In the genomic region with DNA sequence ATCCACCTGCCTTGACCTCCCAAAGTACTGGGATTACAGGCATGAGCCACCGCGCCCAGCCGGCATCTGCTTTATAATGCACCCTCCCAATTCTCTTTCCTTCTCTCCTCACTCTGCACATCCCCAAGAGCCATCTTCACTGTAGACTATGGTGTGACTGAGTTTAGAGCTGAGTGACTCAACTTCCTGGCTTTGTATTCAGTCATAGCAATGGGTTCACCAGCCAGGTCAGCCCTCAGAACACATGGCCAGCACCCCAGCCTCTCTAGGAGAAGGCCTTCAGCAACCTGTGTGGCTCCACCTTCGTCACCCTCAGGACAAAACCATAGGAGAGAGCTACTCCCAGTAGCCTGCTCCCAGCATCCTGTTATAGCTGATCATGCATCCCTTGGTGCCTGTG, we compare ENCODE assay signal across 19 cellular contexts. TPM values are rescaled to one million over a fixed set of nuclear protein-coding genes. Genes with fewer than 3 reads are reported as not detected.
DNase-seq lines count a peak whose midpoint lies in the region; ATAC-seq, FAIRE-seq and TF ChIP-seq lines count a peak whose summit lies in the region.
"Had no signal": no experiment of that assay in that cellular context is flagged by ENCODE, and none has a peak within 500 bp of the region (broad histone marks: within the 10 kb centered on the region; RNA-seq: fewer than 3 reads in every experiment).

No MANE protein-coding gene starts in this region.

- no peaks in the 10 kb centered on the region for H3K9me1 ChIP-seq in endothelial cell of umbilical vein (replicated peaks; ENCODE audit: control insufficient read depth, extremely low read depth, insufficient read depth, low read length)

- peak in 1 of 2 donors; percentile 65 for ATAC-seq in natural killer cell treated with Interleukin-12 subunit alpha and Interleukin-12 subunit beta and Interleukin-15 and Interleukin-18, amount 100 ng/mL, for 72 hours
- ATAC-seq in natural killer cell (no peak), HG02973 (IDR thresholded peaks at IDR 0.05; ENCODE audit: unreplicated experiment) (no peak)
- ATAC-seq in stimulated activated naive CD8-positive, alpha-beta T cell treated with anti-CD3 and anti-CD28 coated beads, Interleukin-15, Interleukin-2, amounts not matched to agents 100 U/mL and 50 U/mL, for 24 hours, result peak; percentile 63

- H3K9me3 Mint-ChIP-seq in natural killer cell treated with Interleukin-12 subunit alpha and Interleukin-12 subunit beta and Interleukin-15 and Interleukin-18, amount 100 ng/mL, for 72 hours, result no peaks in the 10 kb centered on the region
- no peaks in the 10 kb centered on the region for H3K9me3 Mint-ChIP-seq in natural killer cell
- H3K9me3 Mint-ChIP-seq in CD4-positive, alpha-beta memory T cell, result no peaks in the 10 kb centered on the region
- H3K9me3 Mint-ChIP-seq: central memory CD8-positive, alpha-beta T cell; mesothelial cell of epicardium had no signal

- CTCF ChIA-PET in endothelial cell of umbilical vein (lab: Charles Lee), result interaction anchor here (0.8 to 2.7 kb wide), 4 partner anchors 15 to 135 kb away, joined by 3 to 10 read pairs (median 4); no protein-coding TSS in a partner anchor
- CTCF ChIA-PET in CD4-positive, alpha-beta memory T cell (lab: Charles Lee; ENCODE audit: partially characterized antibody), result interaction anchor here (0.9 kb wide), 1 partner anchor 58 kb away, joined by 3 read pairs; no protein-coding TSS in a partner anchor

- no peaks in the 10 kb centered on the region for H4K20me1 ChIP-seq in endothelial cell of umbilical vein (replicated peaks; ENCODE audit: control insufficient read depth, extremely low read depth, insufficient read depth, low read length)

- H3K4me1 ChIP-seq in endothelial cell of umbilical vein (ENCODE audit: control insufficient read depth, extremely low read depth, insufficient read depth, low read length), result peaks cover 21% of the 10 kb centered on the region
- H3K4me1 ChIP-seq in CD4-positive, alpha-beta memory T cell (ENCODE audit: insufficient read depth, low read length), result no peaks in the 10 kb centered on the region

- H3K4me2 ChIP-seq in endothelial cell of umbilical vein (ENCODE audit: insufficient read depth, low read length), result peak overlapping the region; percentile 40

- H3K36me3 ChIP-seq in WERI-Rb-1 (peaks cover 69% of the 10 kb centered on the region), endothelial cell of umbilical vein (ENCODE audit: control insufficient read depth in 2 of 2, extremely low read depth in 1 of 2, insufficient read depth in 2 of 2, low read length in 2 of 2) (peaks cover 0 to 8% of the 10 kb centered on the region in 2 experiments)
- H3K36me3 ChIP-seq in CD4-positive, alpha-beta memory T cell (ENCODE audit: insufficient read depth, low read length), result peaks cover 69% of the 10 kb centered on the region

- H3K9ac ChIP-seq in endothelial cell of umbilical vein (replicated peaks; ENCODE audit: extremely low read depth, insufficient read depth, low read length), result no peak overlapping the region

- no TSS peak for BruUV-seq in endothelial cell of umbilical vein (replicated peaks; lab: Mats Ljungman, UMichigan)

- no peak for TF ChIP-seq POLR2A in endothelial cell of umbilical vein (IDR thresholded peaks at IDR 0.05; ENCODE audit: low read depth, low read length)

- H3K27me3 ChIP-seq in WERI-Rb-1 (ENCODE audit: insufficient read depth, low read depth, severe bottlenecking) (no peaks in the 10 kb centered on the region), endothelial cell of umbilical vein (ENCODE audit: control insufficient read depth in 2 of 2, insufficient read depth in 2 of 2, low read length in 2 of 2) (no peaks in the 10 kb centered on the region)
- H3K27me3 ChIP-seq in CD4-positive, alpha-beta memory T cell (ENCODE audit: insufficient read depth, low read length), result no peaks in the 10 kb centered on the region
- H3K27me3 ChIP-seq: tibial nerve had no signal

- peak overlapping the region; percentile 51 for H3K4me3 Mint-ChIP-seq in natural killer cell treated with Interleukin-12 subunit alpha and Interleukin-12 subunit beta and Interleukin-15 and Interleukin-18, amount 100 ng/mL, for 72 hours
- no peak overlapping the region for H3K4me3 Mint-ChIP-seq in natural killer cell
- H3K4me3 Mint-ChIP-seq in CD4-positive, alpha-beta memory T cell, result no peak overlapping the region
- H3K4me3 Mint-ChIP-seq: B cell; central memory CD8-positive, alpha-beta T cell; mesothelial cell of epicardium had no signal

- H3K9me3 ChIP-seq in WERI-Rb-1 (ENCODE audit: severe bottlenecking), result no peaks in the 10 kb centered on the region
- no peaks in the 10 kb centered on the region for H3K9me3 ChIP-seq in endothelial cell of umbilical vein (replicated peaks; ENCODE audit: control insufficient read depth, insufficient read depth, low read length)
- no peaks in the 10 kb centered on the region for H3K9me3 ChIP-seq in CD4-positive, alpha-beta memory T cell (ENCODE audit: control insufficient read depth in 1 of 2, low read length in 2 of 2)
- H3K9me3 ChIP-seq: tibial nerve had no signal

- H3K27ac ChIP-seq in WERI-Rb-1 (peak overlapping the region; percentile 86), endothelial cell of umbilical vein (ENCODE audit: insufficient read depth, low read depth, low read length) (peak overlapping the region; percentile 86)
- no peak overlapping the region for H3K27ac ChIP-seq in CD4-positive, alpha-beta memory T cell (ENCODE audit: low read depth, low read length)
- H3K27ac ChIP-seq: tibial nerve had no signal

- dilution Hi-C loops in endothelial cell of umbilical vein (cut with MboI; ENCODE audit: extremely low pct_ligation_motif_present, low sequenced_read_pairs), result no loop called here

- POLR2A ChIA-PET in endothelial cell of umbilical vein (lab: Charles Lee), result no interaction called here
- POLR2A ChIA-PET in CD4-positive, alpha-beta memory T cell (lab: Charles Lee; ENCODE audit: partially characterized antibody), result no interaction called here

- no peak for DNase-seq in natural killer cell treated with Interleukin-12 subunit alpha and Interleukin-12 subunit beta and Interleukin-15 and Interleukin-18, amount 100 ng/mL, for 72 hours (ENCODE audit: low spot score)
- DNase-seq in natural killer cell (no peak), WERI-Rb-1 (no peak), endothelial cell of umbilical vein (ENCODE audit: low read depth, low spot score) (peak; percentile 72), NCI-H2081 (lab: John Stamatoyannopoulos, UW) (no peak)
- DNase-seq in stimulated activated naive CD8-positive, alpha-beta T cell treated with anti-CD3 and anti-CD28 coated beads, Interleukin-15, Interleukin-2, amounts not matched to agents 100 U/mL and 50 U/mL, for 24 hours, result no peak
- no peak for DNase-seq in CD4-positive, alpha-beta memory T cell
- DNase-seq: activated CD4-positive, alpha-beta T cell treated with anti-CD3 and anti-CD28 coated beads, Interleukin-2, amount 50 U/mL, for 48 hours; head of caudate nucleus; islet precursor cell; KG1; NCI-H1417; occipital lobe; T-helper 9 cell had no signal

- intact Hi-C loops in natural killer cell (cut with micrococcal nuclease), result no loop called here
- intact Hi-C loops in endothelial cell of umbilical vein (cut with micrococcal nuclease), result loop anchor here (1.0 to 2.0 kb wide), 3 partner anchors 15 to 40 kb away; no protein-coding TSS in a partner anchor
- intact Hi-C loops in CD4-positive, alpha-beta memory T cell (cut with micrococcal nuclease), result no loop called here

- TF ChIP-seq CTCF in natural killer cell (IDR thresholded peaks at IDR 0.05) (no peak), WERI-Rb-1 (IDR thresholded peaks at IDR 0.05; ENCODE audit: low read depth, low read length) (no peak), endothelial cell of umbilical vein (IDR thresholded peaks at IDR 0.05; ENCODE audit: extremely low read depth in 1 of 2, insufficient read depth in 1 of 2, low read depth in 1 of 2, low read length in 2 of 2) (no peak)

- H3K36me3 Mint-ChIP-seq in natural killer cell treated with Interleukin-12 subunit alpha and Interleukin-12 subunit beta and Interleukin-15 and Interleukin-18, amount 100 ng/mL, for 72 hours, result peaks cover 37% of the 10 kb centered on the region
- H3K36me3 Mint-ChIP-seq in natural killer cell, result peaks cover 5% of the 10 kb centered on the region
- H3K36me3 Mint-ChIP-seq in CD4-positive, alpha-beta memory T cell, result peaks cover 28 to 68% of the 10 kb centered on the region in 2 donors

- peak overlapping the region; percentile 69 to 82 for H3K27ac Mint-ChIP-seq in natural killer cell treated with Interleukin-12 subunit alpha and Interleukin-12 subunit beta and Interleukin-15 and Interleukin-18, amount 100 ng/mL, for 72 hours
- H3K27ac Mint-ChIP-seq in natural killer cell, result no peak overlapping the region
- H3K27ac Mint-ChIP-seq in CD4-positive, alpha-beta memory T cell, result peak overlapping the region in 3 of 7 donors; percentile 39 to 87 (median 57)
- H3K27ac Mint-ChIP-seq: B cell, mesothelial cell of epicardium had no signal

- H2AFZ ChIP-seq in endothelial cell of umbilical vein (ENCODE audit: low read depth, low read length), result no peak overlapping the region

- peak; percentile 98 for FAIRE-seq in endothelial cell of umbilical vein (lab: Jason Lieb, UNC)

- peaks cover 48 to 49% of the 10 kb centered on the region in 2 donors for H3K4me1 Mint-ChIP-seq in natural killer cell treated with Interleukin-12 subunit alpha and Interleukin-12 subunit beta and Interleukin-15 and Interleukin-18, amount 100 ng/mL, for 72 hours (ENCODE audit: low read depth in 2 of 2)
- H3K4me1 Mint-ChIP-seq in natural killer cell, result peaks cover 45 to 48% of the 10 kb centered on the region in 2 donors
- H3K4me1 Mint-ChIP-seq in CD4-positive, alpha-beta memory T cell, result peaks cover 0 to 8% (median 2%) of the 10 kb centered on the region in 4 donors
- H3K4me1 Mint-ChIP-seq: B cell had no signal

- no peaks in the 10 kb centered on the region for H3K27me3 Mint-ChIP-seq in natural killer cell treated with Interleukin-12 subunit alpha and Interleukin-12 subunit beta and Interleukin-15 and Interleukin-18, amount 100 ng/mL, for 72 hours
- no peaks in the 10 kb centered on the region for H3K27me3 Mint-ChIP-seq in natural killer cell (ENCODE audit: low read depth in 2 of 2)
- no peaks in the 10 kb centered on the region for H3K27me3 Mint-ChIP-seq in CD4-positive, alpha-beta memory T cell
- H3K27me3 Mint-ChIP-seq: B cell; central memory CD8-positive, alpha-beta T cell had no signal

- no peak overlapping the region for H3K4me3 ChIP-seq in WERI-Rb-1 (ENCODE audit: low read depth, low read length)
- no peak overlapping the region for H3K4me3 ChIP-seq in endothelial cell of umbilical vein (replicated peaks in 1 of 3; ENCODE audit: insufficient read depth in 1 of 3, low read depth in 1 of 3, low read length in 3 of 3)
- H3K4me3 ChIP-seq in CD4-positive, alpha-beta memory T cell (ENCODE audit: low read length in 2 of 2), result no peak overlapping the region
- H3K4me3 ChIP-seq: tibial nerve had no signal

- no peaks in the 10 kb centered on the region for H3K79me2 ChIP-seq in endothelial cell of umbilical vein (ENCODE audit: control insufficient read depth, insufficient read depth, low read length)

RNA-seq across cellular contexts. Expression of gene ARID3B, which starts 33.0 kb away (rescaled TPM):
- 100 to 1,000 TPM in 1 of 2 donors, 10 to 100 TPM in 1; 77.1 to 105 TPM for total RNA-seq in natural killer cell treated with Interleukin-12 subunit alpha and Interleukin-12 subunit beta and Interleukin-15 and Interleukin-18, amount 100 ng/mL, for 72 hours
- total RNA-seq in natural killer cell (10 to 100 TPM; 56.4 to 59.2 (median 58.3) TPM), endothelial cell of umbilical vein (9.5 and 10.0 TPM in 2 replicates)
- polyA plus RNA-seq in endothelial cell of umbilical vein, result 6.2 and 7.0 TPM in 2 replicates
- polyA plus RNA-seq in endothelial cell of umbilical vein (2011; cell fraction: cytosol; rRNA removed), result 3.7 and 4.8 TPM in 2 replicates
- 20.4 and 21.0 TPM in 2 replicates for polyA plus RNA-seq in endothelial cell of umbilical vein (2011; cell fraction: nucleus; rRNA removed)
- 3.1 and 4.3 TPM in 2 replicates for polyA plus RNA-seq in endothelial cell of umbilical vein (2012)
- 8.4 and 9.7 TPM in 2 replicates for polyA minus RNA-seq in endothelial cell of umbilical vein
- polyA minus RNA-seq in endothelial cell of umbilical vein (2011; cell fraction: cytosol; rRNA and poly(A)+ RNA removed), result 3.4 TPM
- polyA minus RNA-seq in endothelial cell of umbilical vein (2011; cell fraction: nucleus; rRNA and poly(A)+ RNA removed), result 9.6 and 11.8 TPM in 2 replicates
- total RNA-seq in CD4-positive, alpha-beta memory T cell, result 10 to 100 TPM; 32.9 TPM
- 10 to 100 TPM in 1 of 2 donors, 1 to 10 TPM in 1; 4.1 to 16.1 TPM for polyA plus RNA-seq in CD4-positive, alpha-beta memory T cell

RNA-seq across cellular contexts. Expression of gene CLK3, which starts 41.6 kb away (rescaled TPM):
- total RNA-seq in natural killer cell treated with Interleukin-12 subunit alpha and Interleukin-12 subunit beta and Interleukin-15 and Interleukin-18, amount 100 ng/mL, for 72 hours, result 100 to 1,000 TPM; 148 TPM
- 100 to 1,000 TPM; 288 to 298 (median 293) TPM for total RNA-seq in natural killer cell
- 69.2 and 75.5 TPM in 2 replicates for total RNA-seq in endothelial cell of umbilical vein
- polyA plus RNA-seq in endothelial cell of umbilical vein, result 97.9 and 121 TPM in 2 replicates
- polyA plus RNA-seq in endothelial cell of umbilical vein (2011; cell fraction: cytosol; rRNA removed), result 64.8 and 71.4 TPM in 2 replicates
- polyA plus RNA-seq in endothelial cell of umbilical vein (2011; cell fraction: nucleus; rRNA removed), result 248 and 285 TPM in 2 replicates
- polyA plus RNA-seq in endothelial cell of umbilical vein (2012), result 36.7 and 55.9 TPM in 2 replicates
- polyA minus RNA-seq in endothelial cell of umbilical vein, result 112 and 115 TPM in 2 replicates
- 28.9 TPM for polyA minus RNA-seq in endothelial cell of umbilical vein (2011; cell fraction: cytosol; rRNA and poly(A)+ RNA removed)
- polyA minus RNA-seq in endothelial cell of umbilical vein (2011; cell fraction: nucleus; rRNA and poly(A)+ RNA removed), result 110 and 160 TPM in 2 replicates
- 100 to 1,000 TPM; 163 to 167 TPM for total RNA-seq in CD4-positive, alpha-beta memory T cell
- 10 to 100 TPM; 59.1 to 94.1 TPM for polyA plus RNA-seq in CD4-positive, alpha-beta memory T cell

Comparison
In these comparisons a context has a peak if more than half of its experiments do, and no peak if none do; other contexts are left out.
1. H3K27ac Mint-ChIP-seq: peak in natural killer cell treated with Interleukin-12 subunit alpha and Interleukin-12 subunit beta and Interleukin-15 and Interleukin-18, amount 100 ng/mL, for 72 hours (2 of 2); none in natural killer cell (0 of 2).